In the genomic region with DNA sequence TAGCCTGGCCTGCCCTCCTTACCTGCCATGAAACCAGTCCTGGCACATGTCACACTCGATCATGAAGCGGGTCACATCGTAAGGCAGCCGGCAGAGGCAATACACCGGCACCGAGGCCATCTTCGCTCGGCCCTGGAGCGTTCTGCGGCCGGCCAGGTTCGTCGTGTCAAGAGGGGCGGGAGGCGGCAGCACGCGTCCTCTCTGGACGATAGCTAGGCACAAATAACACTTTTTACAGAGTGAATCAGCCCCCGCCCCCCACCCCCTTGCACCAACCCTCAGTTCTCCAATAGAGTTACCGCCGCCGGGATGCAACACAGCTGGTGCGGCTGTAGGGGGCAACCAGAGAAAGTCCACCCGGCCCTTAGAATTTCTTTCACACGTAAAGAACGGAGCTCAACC, we compare ENCODE assay signal across 8 cellular contexts. TPM values are rescaled to one million over a fixed set of nuclear protein-coding genes. Genes with fewer than 3 reads are reported as not detected.
DNase-seq lines count a peak whose midpoint lies in the region; ATAC-seq, FAIRE-seq and TF ChIP-seq lines count a peak whose summit lies in the region.

No MANE protein-coding gene starts in this region.

- H3K18ac ChIP-seq in H1 (ENCODE audit: extremely low read depth, low read length), result no peak overlapping the region

- peaks cover 0 to 27% (median 8%) of the 10 kb centered on the region in 4 experiments; a peak in 7 of 8 replicates for H3K36me3 ChIP-seq in H1 (ENCODE audit: control insufficient read depth in 2 of 4, insufficient read depth in 4 of 4, low read length in 3 of 4)
- no peaks in the 10 kb centered on the region for H3K36me3 ChIP-seq in mucosa of descending colon (ENCODE audit: low read depth)

- no peak overlapping the region for H4K91ac ChIP-seq in H1 (replicated peaks; ENCODE audit: insufficient read length, low read length)

- POLR2A ChIA-PET in H1 (lab: Charles Lee; ENCODE audit: partially characterized antibody), result interaction anchor here (0.6 to 3.4 kb wide), 7 partner anchors 9 to 398 kb away, joined by 3 to 18 read pairs (median 4); a partner anchor contains a TSS

- H3K27me3 ChIP-seq in H1 (replicated peaks in 1 of 4; ENCODE audit: control insufficient read depth in 3 of 4, extremely low read depth in 1 of 4, insufficient read depth in 3 of 4, low read length in 3 of 4), result no peaks in the 10 kb centered on the region

- TF ChIP-seq RAD21 in H1 (IDR thresholded peaks at IDR 0.05 in 1 of 2, conservative IDR thresholded peaks at IDR 0.05 in 1 of 2; ENCODE audit: low read depth in 2 of 2, low read length in 2 of 2), result no peak

- H3K9me3 ChIP-seq in H1 (ENCODE audit: insufficient read depth in 2 of 2, low read depth in 1 of 2, low read length in 1 of 2), result no peaks in the 10 kb centered on the region
- no peaks in the 10 kb centered on the region for H3K9me3 ChIP-seq in mucosa of descending colon

- H3K79me1 ChIP-seq in H1 (ENCODE audit: low read depth, low read length), result no peaks in the 10 kb centered on the region

- ATAC-seq in activated CD4-positive, CD25-positive, alpha-beta regulatory T cell treated with anti-CD3 and anti-CD28 coated beads, Interleukin-2, amount 50 U/mL, for 24 hours, result no peak
- ATAC-seq in mucosa of descending colon (no peak), GM21515 (IDR thresholded peaks at IDR 0.05; ENCODE audit: unreplicated experiment) (no peak)
- no peak for ATAC-seq in stimulated activated naive CD8-positive, alpha-beta T cell treated with anti-CD3 and anti-CD28 coated beads, Interleukin-15, Interleukin-2, amounts not matched to agents 100 U/mL and 50 U/mL, for 24 hours

- H3K23ac ChIP-seq in H1 (ENCODE audit: insufficient read length), result no peak overlapping the region

- no peak overlapping the region for H4K5ac ChIP-seq in H1 (ENCODE audit: insufficient read length, low read depth, low read length)

- peak overlapping the region; percentile 68; the same call in 1 of the 2 replicates for H4K8ac ChIP-seq in H1 (ENCODE audit: extremely low read depth, insufficient read depth, low read length)

- H3K4me1 ChIP-seq in H1 (replicated peaks in 1 of 4; ENCODE audit: control insufficient read depth in 3 of 4, insufficient read depth in 4 of 4, low read length in 3 of 4) (peaks cover 1 to 7% (median 3%) of the 10 kb centered on the region in 4 experiments; a peak in 3 of 7 replicates), mucosa of descending colon (ENCODE audit: low read depth) (no peaks in the 10 kb centered on the region)

- TF ChIP-seq POLR2A in H1 (IDR thresholded peaks at IDR 0.05; ENCODE audit: control extremely low read depth in 1 of 2, low read depth in 2 of 2, low read length in 2 of 2), result no peak

- H2BK120ac ChIP-seq in H1 (replicated peaks; ENCODE audit: low read depth, low read length), result no peak overlapping the region

- intact Hi-C loops in mucosa of descending colon (cut with DNase I, micrococcal nuclease), result no loop called here

- H3K4me3 ChIP-seq in H1 (ENCODE audit: extremely low read depth in 1 of 4, insufficient read depth in 2 of 4, low read depth in 3 of 4, low read length in 4 of 4) (peak overlapping the region; percentile 34 to 90 (median 65); a peak in 7 of 8 replicates), mucosa of descending colon (no peak overlapping the region)

- no peak for FAIRE-seq in H1 (lab: Jason Lieb, UNC)

- H2BK20ac ChIP-seq in H1 (ENCODE audit: low read length), result no peak overlapping the region

- peaks cover 7% of the 10 kb centered on the region for H3K23me2 ChIP-seq in H1 (ENCODE audit: low read depth, low read length)

- no peak overlapping the region for H2AK5ac ChIP-seq in H1 (ENCODE audit: low read depth, low read length)

- H4K20me1 ChIP-seq in H1 (replicated peaks in 1 of 2; ENCODE audit: control insufficient read depth in 1 of 2, insufficient read depth in 2 of 2, low read length in 2 of 2), result no peaks in the 10 kb centered on the region

- no peak for TF ChIP-seq EP300 in H1 (IDR thresholded peaks at IDR 0.05; ENCODE audit: borderline replicate concordance in 1 of 2, low read depth in 2 of 2, low read length in 2 of 2)

- no peak overlapping the region for H2BK12ac ChIP-seq in H1 (ENCODE audit: low read depth, low read length)

- no peak overlapping the region for H3K56ac ChIP-seq in H1 (replicated peaks; ENCODE audit: insufficient read length, low read depth, low read length)

- peak overlapping the region; percentile 78 to 88 for H3K4me2 ChIP-seq in H1 (ENCODE audit: insufficient read depth in 1 of 2, low read depth in 2 of 2, low read length in 2 of 2)

- peak in 3 of 4 experiments; percentile 3 to 14 (median 8) for DNase-seq in activated CD4-positive, CD25-positive, alpha-beta regulatory T cell (lab: John Stamatoyannopoulos, UW)
- DNase-seq in NCI-H460 (ENCODE audit: extremely low read depth, low read depth) (peak; percentile 34), H1 (ENCODE audit: low read depth in 1 of 2, low spot score in 2 of 2) (peak in 1 of 2 experiments; percentile 48), mucosa of descending colon (peak; percentile 30 to 55 (median 37))
- peak; percentile 29 to 36 for DNase-seq in activated CD4-positive, alpha-beta T cell treated with anti-CD3 and anti-CD28 coated beads, Interleukin-2, amount 50 U/mL, for 4 hours
- peak; percentile 40 for DNase-seq in stimulated activated naive CD8-positive, alpha-beta T cell treated with anti-CD3 and anti-CD28 coated beads, Interleukin-15, Interleukin-2, amounts not matched to agents 100 U/mL and 50 U/mL, for 24 hours

- peak overlapping the region in 1 of 4 experiments; percentile 54; a peak in 1 of 7 replicates for H3K9ac ChIP-seq in H1 (replicated peaks in 1 of 4; ENCODE audit: extremely low read depth in 1 of 4, low read depth in 3 of 4, low read length in 3 of 4)

- H3K14ac ChIP-seq in H1 (ENCODE audit: insufficient read length), result no peak overlapping the region

- H3K27ac ChIP-seq in H1 (ENCODE audit: low read depth, low read length), result no peak overlapping the region

- no peak overlapping the region for H2BK15ac ChIP-seq in H1 (ENCODE audit: low read length)

- CTCF ChIA-PET in H1 (lab: Charles Lee; ENCODE audit: partially characterized antibody), result interaction anchor here (0.5 to 1.6 kb wide), 4 partner anchors 58 to 363 kb away, joined by 3 read pairs; no protein-coding TSS in a partner anchor

- no peak overlapping the region for H3K4ac ChIP-seq in H1 (replicated peaks; ENCODE audit: insufficient read length, low read depth, low read length)

- no peak overlapping the region for H2BK5ac ChIP-seq in H1 (ENCODE audit: low read depth, low read length)

- peak in 1 of 3 experiments; percentile 19; a peak in 1 of 4 replicates for TF ChIP-seq CTCF in H1 (IDR thresholded peaks at IDR 0.05; ENCODE audit: control extremely low read depth in 1 of 3, insufficient read depth in 1 of 3, low read depth in 1 of 3, low read length in 3 of 3)
- no peak for TF ChIP-seq CTCF in mucosa of descending colon (IDR thresholded peaks at IDR 0.05)

- 41% methylated on average over 4 of the region's 26 CpGs; no CpG with 5 or more reads in 1 of the 2 experiments for WGBS in H1 (ENCODE audit: extremely low coverage in 1 of 2, insufficient coverage in 1 of 2, insufficient read length in 1 of 2, insufficient replicate concordance in 2 of 2, low coverage in 1 of 2, low lambda C conversion rate in 2 of 2, missing lambda C conversion rate in 1 of 2), 2 experiments

- H2AFZ ChIP-seq in H1 (ENCODE audit: low read length), result no peak overlapping the region

- H3K79me2 ChIP-seq in H1 (ENCODE audit: control insufficient read depth in 1 of 2, insufficient read depth in 2 of 2, low read length in 2 of 2), result no peaks in the 10 kb centered on the region

TF ChIP-seq in H1, 55 proteins besides CTCF, POLR2A, EP300 and RAD21:
- peak in 1 of 2 experiments; percentile 36; a peak in 1 of 4 replicates for TF ChIP-seq SIN3A (conservative IDR thresholded peaks at IDR 0.05 in 1 of 2, IDR thresholded peaks at IDR 0.05 in 1 of 2; ENCODE audit: low read depth in 1 of 2, low read length in 2 of 2)
- no peak for TF ChIP-seq CREB1 (IDR thresholded peaks at IDR 0.05)
- TF ChIP-seq TAF1 (IDR thresholded peaks at IDR 0.05; ENCODE audit: low read depth, low read length), result peak; percentile 74
- TF ChIP-seq, protein P1, sequence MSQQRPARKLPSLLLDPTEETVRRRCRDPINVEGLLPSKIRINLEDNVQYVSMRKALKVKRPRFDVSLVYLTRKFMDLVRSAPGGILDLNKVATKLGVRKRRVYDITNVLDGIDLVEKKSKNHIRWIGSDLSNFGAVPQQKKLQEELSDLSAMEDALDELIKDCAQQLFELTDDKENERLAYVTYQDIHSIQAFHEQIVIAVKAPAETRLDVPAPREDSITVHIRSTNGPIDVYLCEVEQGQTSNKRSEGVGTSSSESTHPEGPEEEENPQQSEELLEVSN (IDR thresholded peaks at IDR 0.05), result peak; percentile 46; the same call in 1 of the 2 replicates
- 0 out of 2 replicates have a peak, but pooled peaks have one; percentile 43 for TF ChIP-seq POLR2AphosphoS5 (IDR thresholded peaks at IDR 0.05; ENCODE audit: low read depth, low read length)
- no peak for TF ChIP-seq SP1 (IDR thresholded peaks at IDR 0.05; ENCODE audit: low read depth, low read length)
- TF ChIP-seq, protein P2, sequence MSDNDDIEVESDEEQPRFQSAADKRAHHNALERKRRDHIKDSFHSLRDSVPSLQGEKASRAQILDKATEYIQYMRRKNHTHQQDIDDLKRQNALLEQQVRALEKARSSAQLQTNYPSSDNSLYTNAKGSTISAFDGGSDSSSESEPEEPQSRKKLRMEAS (IDR thresholded peaks at IDR 0.05), result peak; percentile 48; the same call in 1 of the 2 replicates
TF ChIP-seq in H1: peak in this region for 5.

RNA-seq across cellular contexts. Expression of a gene that starts 1.7 kb away (rescaled TPM):
- total RNA-seq in NCI-H460 (2014; rRNA removed; shearing (Covaris generic)), result 16.9 and 18.1 TPM in 2 replicates
- 16.8 and 20.7 TPM in 2 replicates for polyA plus RNA-seq in NCI-H460 (2014; cell fraction: nucleus; rRNA removed)
- total RNA-seq in H1 (2021; fragmentation: NEBNext Ultra II Directional; extraction: Animal tissue kit (Norgen Biotek cat#: 25700)), result 27.6 and 29.8 TPM in 2 replicates
- polyA plus RNA-seq in H1 (2011; rRNA removed), result 14.6 and 17.4 TPM in 2 replicates
- polyA plus RNA-seq in H1 (2011; cell fraction: cytosol; rRNA removed), result 15.8 TPM
- polyA plus RNA-seq in H1 (2011; cell fraction: nucleus; rRNA removed), result 37.5 TPM
- 16.2 to 22.4 TPM (median 18.8 TPM) in 4 replicates for polyA plus RNA-seq in H1 (2012, experiment 1 of 2)
- 6.3 TPM for polyA plus RNA-seq in H1 (2012, experiment 2 of 2)
- polyA plus RNA-seq in H1 (2013, experiment 1 of 2), result 12.6 TPM
- 12.0 TPM for polyA plus RNA-seq in H1 (2013, experiment 2 of 2)
- 41.1 and 73.2 TPM in 2 replicates for polyA minus RNA-seq in H1 (2011; rRNA and poly(A)+ RNA removed)
- 32.1 TPM for polyA minus RNA-seq in H1 (2011; cell fraction: cytosol; rRNA and poly(A)+ RNA removed)
- polyA minus RNA-seq in H1 (2011; cell fraction: nucleus; rRNA and poly(A)+ RNA removed), result 59.7 TPM
- total RNA-seq in mucosa of descending colon, result 10 to 100 TPM; 23.1 to 36.8 (median 29.8) TPM
